Comparison of ENCODE assay signal across 2 cellular contexts in genomic region chr17:76356803-76357456, GRCh38.
TF ChIP-seq lines count a peak whose summit lies in the region.

No MANE protein-coding gene starts in this region.

TF ChIP-seq in GM12878, 131 proteins besides CTCF, POLR2A, EP300 and RAD21:
- TF ChIP-seq MYB (IDR thresholded peaks at IDR 0.05; ENCODE audit: borderline replicate concordance, low read depth, low read length): no peak
- no peak for TF ChIP-seq SREBF1 (IDR thresholded peaks at IDR 0.05; ENCODE audit: low read length)
- TF ChIP-seq POU2F2 (IDR thresholded peaks at IDR 0.05; ENCODE audit: borderline replicate concordance, low read depth, low read length): no peak
- TF ChIP-seq NR2C1 (IDR thresholded peaks at IDR 0.05): no peak
- no peak for TF ChIP-seq SIN3A (IDR thresholded peaks at IDR 0.05; ENCODE audit: low read depth, low read length)
- no peak for TF ChIP-seq ZNF274 (IDR thresholded peaks at IDR 0.05; ENCODE audit: insufficient read depth, insufficient read length)
- no peak for TF ChIP-seq ZNF384 (IDR thresholded peaks at IDR 0.05; ENCODE audit: borderline replicate concordance, low read depth, low read length)
- no peak for TF ChIP-seq EZH2 (IDR thresholded peaks at IDR 0.05; ENCODE audit: borderline replicate concordance, control insufficient read depth, low read depth, low read length)
- TF ChIP-seq BCLAF1 (IDR thresholded peaks at IDR 0.05): no peak
- no peak for TF ChIP-seq CREM (IDR thresholded peaks at IDR 0.05; ENCODE audit: low read depth)
- TF ChIP-seq RBBP5 (conservative IDR thresholded peaks at IDR 0.05): no peak
- no peak for TF ChIP-seq SP1 (IDR thresholded peaks at IDR 0.05; ENCODE audit: low read depth, low read length)
- no peak for TF ChIP-seq ZNF24 (IDR thresholded peaks at IDR 0.05)
- TF ChIP-seq ATF3 (IDR thresholded peaks at IDR 0.05; ENCODE audit: borderline replicate concordance, extremely low read depth, low read depth, low read length): no peak
- no peak for TF ChIP-seq CBX5 (IDR thresholded peaks at IDR 0.05; ENCODE audit: low read depth)
- no peak for TF ChIP-seq TAF1 (IDR thresholded peaks at IDR 0.05; ENCODE audit: borderline replicate concordance, low read depth, low read length)

TF ChIP-seq in HEK293T, 16 proteins besides CTCF, POLR2A, EP300 and RAD21:
- TF ChIP-seq SUZ12 (IDR thresholded peaks at IDR 0.05): no peak
- TF ChIP-seq FOXM1 (IDR thresholded peaks at IDR 0.05; ENCODE audit: borderline replicate concordance): no peak
- TF ChIP-seq SP1 (IDR thresholded peaks at IDR 0.05): no peak
- TF ChIP-seq FOXK2 (IDR thresholded peaks at IDR 0.05): no peak
- TF ChIP-seq L3MBTL2 (conservative IDR thresholded peaks at IDR 0.05): no peak
- TF ChIP-seq NFRKB (IDR thresholded peaks at IDR 0.05): no peak
- no peak for TF ChIP-seq FOXA1 (IDR thresholded peaks at IDR 0.05)
- no peak for TF ChIP-seq ZNF384 (IDR thresholded peaks at IDR 0.05)
- no peak for TF ChIP-seq ELF4 (IDR thresholded peaks at IDR 0.05)
